ENCODE assay signal across 8 cellular contexts in genomic region chr5:157390179-157390923, GRCh38.
A peak's percentile ranks its signal among the peaks of the same experiment; 100 is the strongest.
DNase-seq lines count a peak whose midpoint lies in the region.

No MANE protein-coding gene starts in this region.

- DNase-seq in ACHN (peak; percentile 94), NCI-H460 (ENCODE audit: extremely low read depth, low read depth) (peak; percentile 57), kidney tubule cell (ENCODE audit: low spot score) (peak; percentile 100), OCI-M2 (lab: John Stamatoyannopoulos, UW; ENCODE audit: unreplicated experiment) (no peak), ecto neural progenitor cell (ENCODE audit: low spot score) (no peak), inferior parietal cortex (ENCODE audit: extremely low spot score) (no peak)
- peak; percentile 82 for DNase-seq in activated effector memory CD4-positive, alpha-beta T cell treated with anti-CD3 and anti-CD28 coated beads, Interleukin-2, amount 50 U/mL, for 16 hours
- DNase-seq in stimulated activated CD8-positive, alpha-beta memory T cell treated with anti-CD3 and anti-CD28 coated beads, Interleukin-7, amount 100 ng/mL, for 24 hours (ENCODE audit: low read depth), result peak; percentile 43

- in situ Hi-C loops in ACHN (cut with HindIII; ENCODE audit: low pct_ligation_motif_present, low pct_unique_long_range_greater_than_20kb, low sequenced_read_pairs), result no loop called here

Comparison
In these comparisons a context has a peak if more than half of its experiments do, and no peak if none do; other contexts are left out.
1. DNase-seq: peak in ACHN (single experiment), NCI-H460 (single experiment), activated effector memory CD4-positive, alpha-beta T cell treated with anti-CD3 and anti-CD28 coated beads, Interleukin-2, amount 50 U/mL, for 16 hours (single experiment), kidney tubule cell (single experiment) and stimulated activated CD8-positive, alpha-beta memory T cell treated with anti-CD3 and anti-CD28 coated beads, Interleukin-7, amount 100 ng/mL, for 24 hours (single experiment); none in OCI-M2 (single experiment), ecto neural progenitor cell (single experiment) and inferior parietal cortex (single experiment).